In genomic region chr5:155342956-155343355, GRCh38 we compare ENCODE assay signal across 1 cellular context.
TF ChIP-seq lines count a peak whose summit lies in the region.

No MANE protein-coding gene starts in this region.

TF ChIP-seq in GM23338, 12 proteins besides CTCF, POLR2A, EP300 and RAD21 (continued from another document):
- no peak for TF ChIP-seq ZNF462 (CRISPR knock-in tag; IDR thresholded peaks at IDR 0.05)
- no peak for TF ChIP-seq REST (IDR thresholded peaks at IDR 0.05; ENCODE audit: unreplicated experiment)
- TF ChIP-seq ZNF331 (CRISPR knock-in tag; IDR thresholded peaks at IDR 0.05; ENCODE audit: low read depth): no peak
- no peak for TF ChIP-seq ETS1 (IDR thresholded peaks at IDR 0.05)
- TF ChIP-seq CREB1 (CRISPR knock-in tag; IDR thresholded peaks at IDR 0.05; ENCODE audit: low read depth): no peak
- TF ChIP-seq ZNF114 (CRISPR knock-in tag; IDR thresholded peaks at IDR 0.05): no peak
- TF ChIP-seq NANOG (IDR thresholded peaks at IDR 0.05; ENCODE audit: borderline replicate concordance): no peak
